ENCODE assay signal across 13 cellular contexts in the genomic region with DNA sequence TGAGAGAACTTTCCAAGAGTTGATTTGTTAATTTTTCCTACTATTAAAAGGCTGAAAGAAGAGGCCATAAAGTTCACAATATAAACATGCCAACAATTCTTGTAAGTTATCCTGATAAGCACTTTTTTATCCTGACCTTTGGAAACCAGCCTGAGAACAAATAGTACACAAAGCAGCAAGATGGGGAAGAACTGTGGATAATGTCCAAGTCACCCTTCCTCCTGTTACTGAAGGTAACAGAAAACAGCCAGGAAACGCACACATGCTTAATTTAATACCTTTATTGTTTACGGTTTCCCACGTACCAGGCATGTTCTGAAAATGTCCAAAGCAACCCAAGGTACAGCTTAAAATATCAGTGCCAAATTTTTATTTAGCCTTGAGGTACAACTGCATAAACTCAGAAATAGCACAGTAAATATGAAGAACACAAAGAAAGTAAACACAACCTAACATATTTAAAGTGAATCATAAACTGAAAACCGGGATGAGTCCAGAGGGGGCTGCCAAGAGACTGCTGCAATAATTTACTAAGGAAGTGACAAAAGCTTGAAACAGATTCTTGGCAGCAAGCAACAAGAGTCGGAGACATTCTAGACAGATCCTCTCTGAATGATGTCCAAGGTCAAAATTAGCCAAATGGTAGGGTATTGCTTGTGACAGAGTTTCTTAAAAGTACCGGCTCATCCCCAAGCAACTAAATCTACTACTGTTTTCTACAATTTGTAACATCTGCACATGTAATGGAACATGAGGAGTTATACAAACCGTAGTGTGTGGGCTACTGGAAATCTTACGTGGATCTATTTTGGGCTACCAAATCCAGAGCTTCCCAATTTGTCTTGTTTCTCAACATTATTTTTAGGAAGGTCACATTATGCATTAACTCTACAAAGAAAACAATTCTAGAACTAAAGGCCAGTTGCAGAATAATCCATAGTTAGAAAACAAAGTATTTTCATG.
DNase-seq lines count a peak whose midpoint lies in the region; ATAC-seq and TF ChIP-seq lines count a peak whose summit lies in the region.
"Had no signal": no experiment of that assay in that cellular context is flagged by ENCODE, and none has a peak within 500 bp of the region (broad histone marks: within the 10 kb centered on the region; RNA-seq: fewer than 3 reads in every experiment).

No MANE protein-coding gene starts in this region.

- H3K27me3 ChIP-seq in dorsolateral prefrontal cortex, result no peaks in the 10 kb centered on the region

- H3K27ac ChIP-seq in dorsolateral prefrontal cortex (peak overlapping the region in 58 of 59 donors; percentile 7 to 89 (median 61)), temporal lobe (ENCODE audit: low read depth, low read length) (peak overlapping the region; percentile 46)

- intact Hi-C loops in dorsolateral prefrontal cortex (cut with DNase I), result no loop called here

- peak; percentile 69 for DNase-seq in NCI-H446 treated with DMSO at 0.1 percent for 48 hours (lab: John Stamatoyannopoulos, UW)
- DNase-seq in dorsolateral prefrontal cortex, result no peak
- DNase-seq in left lobe of liver (ENCODE audit: low spot score), result no peak
- no peak for DNase-seq in KG1 (lab: John Stamatoyannopoulos, UW)
- no peak for DNase-seq in activated T-cell treated with anti-CD3 and anti-CD28 coated beads for 4 hours
- DNase-seq: H9, NCI-H1105 had no signal

- H3K4me3 ChIP-seq in dorsolateral prefrontal cortex, result peak overlapping the region in 8 of 59 donors; percentile 2 to 22 (median 10)
- H3K4me3 ChIP-seq: coronary artery, smooth muscle cell had no signal

- ATAC-seq in left lobe of liver (peak; percentile 92), GM19397 (IDR thresholded peaks at IDR 0.05; ENCODE audit: unreplicated experiment) (no peak), HG03342 (IDR thresholded peaks at IDR 0.05; ENCODE audit: unreplicated experiment) (no peak)
- ATAC-seq: activated T-helper 17 cell treated with anti-CD3 and anti-CD28 coated beads, Interleukin-2, amount 50 U/mL, for 72 hours had no signal

- no peak for TF ChIP-seq CTCF in dorsolateral prefrontal cortex (IDR thresholded peaks at IDR 0.05 in 54 of 56, conservative IDR thresholded peaks at IDR 0.05 in 2 of 56; ENCODE audit: low read depth in 1 of 56, partially characterized antibody in 56 of 56)
